ENCODE assay signal across 10 cellular contexts in the genomic region with DNA sequence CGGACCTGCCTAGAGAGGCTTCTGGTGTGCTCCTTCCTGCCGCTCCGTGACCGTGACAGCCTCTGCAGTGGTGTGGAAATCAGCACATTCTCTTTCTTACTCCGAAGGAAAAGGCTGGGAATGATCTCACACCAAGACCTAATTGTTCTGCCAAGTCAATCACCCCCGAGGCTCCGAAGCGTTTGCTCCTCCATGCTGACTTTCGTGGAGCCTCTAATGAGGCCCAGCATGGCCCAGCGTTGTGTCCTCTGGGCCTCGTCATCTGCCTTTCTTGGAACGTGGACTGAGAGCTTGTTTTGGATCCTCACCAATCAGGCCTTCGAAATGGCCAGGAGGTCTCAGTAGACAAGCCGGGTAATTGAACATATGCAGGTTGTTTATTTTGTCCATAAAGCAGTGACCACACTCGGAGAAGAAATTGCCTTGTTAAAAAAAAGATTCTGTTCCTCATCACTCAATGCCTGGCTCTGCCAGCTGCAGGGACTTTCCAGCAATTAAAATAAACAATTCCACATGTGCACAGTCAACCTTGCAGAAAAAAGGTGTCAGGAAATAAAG.
DNase-seq lines count a peak whose midpoint lies in the region; ATAC-seq and TF ChIP-seq lines count a peak whose summit lies in the region.
"Had no signal": no experiment of that assay in that cellular context is flagged by ENCODE, and none has a peak within 500 bp of the region (broad histone marks: within the 10 kb centered on the region; RNA-seq: fewer than 3 reads in every experiment).

No MANE protein-coding gene starts in this region.

- no peaks in the 10 kb centered on the region for H3K9me3 ChIP-seq in testis

- no peak for TF ChIP-seq POLR2A in testis (IDR thresholded peaks at IDR 0.05)

- ATAC-seq in HG03457 (IDR thresholded peaks at IDR 0.05; ENCODE audit: unreplicated experiment), result no peak
- ATAC-seq: T-helper 17 cell had no signal

- DNase-seq in H4 (ENCODE audit: low spot score) (peak; percentile 87), cerebellum (ENCODE audit: low spot score) (peak; percentile 8), kidney tubule cell (ENCODE audit: low spot score) (peak; percentile 46), testis (peak; percentile 72), DMS 273 treated with DMSO at 0.1 percent for 48 hours (lab: John Stamatoyannopoulos, UW) (no peak), NCI-H2227 (lab: John Stamatoyannopoulos, UW; ENCODE audit: unreplicated experiment) (no peak), activated gamma-delta T cell (lab: John Stamatoyannopoulos, UW) (no peak)
- DNase-seq: activated CD8-positive, alpha-beta memory T cell treated with anti-CD3 and anti-CD28 coated beads, Interleukin-2, amount 50 U/mL, for 48 hours; T-helper 17 cell had no signal

- TF ChIP-seq CTCF in testis (IDR thresholded peaks at IDR 0.05), result no peak

- no peaks in the 10 kb centered on the region for H3K27me3 ChIP-seq in testis

- intact Hi-C loops in testis (cut with DNase I; ENCODE audit: low total_unique reads), result no loop called here

- H3K4me3 ChIP-seq in testis, result no peak overlapping the region

- H3K4me1 ChIP-seq in testis, result peaks cover 4% of the 10 kb centered on the region

- H3K27ac ChIP-seq in testis, result no peak overlapping the region

- no peaks in the 10 kb centered on the region for H3K36me3 ChIP-seq in testis (ENCODE audit: low read depth, missing control alignments)

- WGBS in testis, 2 donors, result 54 to 66% methylated on average over 14 to 15 of the region's 15 CpGs

Comparison
In these comparisons a context has a peak if more than half of its experiments do, and no peak if none do; other contexts are left out.
1. DNase-seq: peak in H4 (single experiment), cerebellum (single experiment), kidney tubule cell (single experiment) and testis (single experiment); none in DMS 273 treated with DMSO at 0.1 percent for 48 hours (single experiment), NCI-H2227 (single experiment) and activated gamma-delta T cell (single experiment).